In the genomic region with DNA sequence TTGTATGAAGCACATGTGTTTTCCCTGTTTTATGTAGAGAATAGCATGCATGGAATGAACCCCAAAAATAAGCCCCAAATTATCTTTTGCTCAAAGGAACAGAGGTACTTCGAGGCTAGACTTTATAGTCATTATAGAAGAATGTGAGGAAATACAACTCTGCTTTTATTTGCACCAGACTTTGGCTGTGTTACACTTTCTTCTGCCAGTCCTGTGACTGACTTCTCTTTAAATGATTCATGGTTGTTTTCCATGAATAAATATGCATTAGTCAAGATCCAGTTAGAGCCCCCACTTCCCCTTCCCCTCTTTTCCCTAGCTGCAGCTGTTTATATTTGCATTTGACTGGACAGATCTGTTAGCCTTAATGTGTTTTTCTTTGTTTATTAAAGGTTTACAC, we compare ENCODE assay signal across 13 cellular contexts.
DNase-seq lines count a peak whose midpoint lies in the region; ATAC-seq and TF ChIP-seq lines count a peak whose summit lies in the region.
"Had no signal": no experiment of that assay in that cellular context is flagged by ENCODE, and none has a peak within 500 bp of the region (broad histone marks: within the 10 kb centered on the region; RNA-seq: fewer than 3 reads in every experiment).

No MANE protein-coding gene starts in this region.

- peaks cover 66% of the 10 kb centered on the region for H3K36me3 Mint-ChIP-seq in HFFc6 (ENCODE audit: low read depth)

- H3K9me3 ChIP-seq in ascending aorta (peaks cover 7 to 9% of the 10 kb centered on the region in 2 donors), thoracic aorta (peaks cover 10% of the 10 kb centered on the region), WERI-Rb-1 (ENCODE audit: severe bottlenecking) (peaks cover 6% of the 10 kb centered on the region)
- H3K9me3 ChIP-seq: gastrocnemius medialis, testis had no signal

- ATAC-seq in thoracic aorta (ENCODE audit: insufficient number of reproducible peaks, low FRiP score, low read depth) (peak; percentile 84), HG03439 (IDR thresholded peaks at IDR 0.05; ENCODE audit: unreplicated experiment) (no peak)
- ATAC-seq: gastrocnemius medialis, natural killer cell had no signal

- TF ChIP-seq CTCF in HFFc6 (IDR thresholded peaks at IDR 0.05) = no peak
- no peak for TF ChIP-seq CTCF in ascending aorta (IDR thresholded peaks at IDR 0.05)
- TF ChIP-seq CTCF in foreskin fibroblast (IDR thresholded peaks at IDR 0.05; ENCODE audit: low read depth, low read length) = no peak
- TF ChIP-seq CTCF in thoracic aorta (IDR thresholded peaks at IDR 0.05) = no peak
- no peak for TF ChIP-seq CTCF in WERI-Rb-1 (IDR thresholded peaks at IDR 0.05; ENCODE audit: low read depth, low read length)

- peaks cover 3% of the 10 kb centered on the region; the same call in 1 of the 2 replicates for H3K27me3 Mint-ChIP-seq in HFFc6 (ENCODE audit: insufficient read depth)

- peak overlapping the region; percentile 88 for H3K27ac Mint-ChIP-seq in HFFc6
- H3K27ac Mint-ChIP-seq: natural killer cell had no signal

- H3K4me3 ChIP-seq in ascending aorta = peak overlapping the region in 1 of 2 donors; percentile 25
- no peak overlapping the region for H3K4me3 ChIP-seq in foreskin fibroblast (ENCODE audit: low read depth in 1 of 2, low read length in 2 of 2)
- peak overlapping the region; percentile 21 for H3K4me3 ChIP-seq in thoracic aorta
- H3K4me3 ChIP-seq in WERI-Rb-1 (ENCODE audit: low read depth, low read length) = no peak overlapping the region
- H3K4me3 ChIP-seq: gastrocnemius medialis, skin epidermis, testis had no signal

- H3K36me3 ChIP-seq in ascending aorta = no peaks in the 10 kb centered on the region
- no peaks in the 10 kb centered on the region for H3K36me3 ChIP-seq in thoracic aorta
- peaks cover 3% of the 10 kb centered on the region; the same call in 1 of the 2 replicates for H3K36me3 ChIP-seq in WERI-Rb-1
- H3K36me3 ChIP-seq: gastrocnemius medialis had no signal

- peaks cover 11 to 14% of the 10 kb centered on the region in 2 donors for H3K4me1 ChIP-seq in ascending aorta
- H3K4me1 ChIP-seq in thoracic aorta (ENCODE audit: control insufficient read depth in 1 of 2, low read depth in 2 of 2) = peaks cover 37 to 60% of the 10 kb centered on the region in 2 donors
- H3K4me1 ChIP-seq: gastrocnemius medialis, testis had no signal

- peak overlapping the region; percentile 79 to 93 for H3K27ac ChIP-seq in ascending aorta
- peak overlapping the region; percentile 73 to 76 for H3K27ac ChIP-seq in thoracic aorta
- no peak overlapping the region for H3K27ac ChIP-seq in WERI-Rb-1
- H3K27ac ChIP-seq: gastrocnemius medialis, testis had no signal

- H3K9me3 Mint-ChIP-seq in HFFc6 = peaks cover 28% of the 10 kb centered on the region

- no peaks in the 10 kb centered on the region for H3K27me3 ChIP-seq in ascending aorta
- no peaks in the 10 kb centered on the region for H3K27me3 ChIP-seq in thoracic aorta (replicated peaks; ENCODE audit: insufficient read depth)
- no peaks in the 10 kb centered on the region for H3K27me3 ChIP-seq in WERI-Rb-1 (ENCODE audit: insufficient read depth, low read depth, severe bottlenecking)
- H3K27me3 ChIP-seq: gastrocnemius medialis, testis had no signal

- intact Hi-C loops in ascending aorta (cut with DNase I) = loop anchor here (5.0 to 10.0 kb wide), 3 partner anchors 64 to 429 kb away; no protein-coding TSS in a partner anchor

- peak overlapping the region; percentile 65 for H3K4me3 Mint-ChIP-seq in HFFc6
- H3K4me3 Mint-ChIP-seq: natural killer cell had no signal

- DNase-seq in HFFc6 (peak; percentile 75), ascending aorta (ENCODE audit: low spot score in 2 of 2) (no peak), foreskin fibroblast (peak; percentile 49 to 74), thoracic aorta (ENCODE audit: low spot score) (no peak), NCI-H1436 (lab: John Stamatoyannopoulos, UW) (no peak), WERI-Rb-1 (no peak)
- DNase-seq: activated CD4-positive, alpha-beta T cell treated with anti-CD3 and anti-CD28 coated beads, Interleukin-2, amount 50 U/mL, for 4 hours; activated effector memory CD4-positive, alpha-beta T cell treated with Interleukin-2 at 50 U/mL for 16 hours; gastrocnemius medialis; natural killer cell; testis had no signal

- peaks cover 78% of the 10 kb centered on the region for H3K4me1 Mint-ChIP-seq in HFFc6 (ENCODE audit: low read depth)

Comparison
In these comparisons a context has a peak if more than half of its experiments do, and no peak if none do; other contexts are left out.
1. DNase-seq: peak in HFFc6 (single experiment) and foreskin fibroblast (2 of 2); none in ascending aorta (0 of 2), thoracic aorta (single experiment), NCI-H1436 (single experiment) and WERI-Rb-1 (single experiment).